Comparison of ENCODE assay signal across 5 cellular contexts in genomic region chr9:27464950-27465349, GRCh38. TPM values are rescaled to one million over a fixed set of nuclear protein-coding genes. Genes with fewer than 3 reads are reported as not detected.
"Had no signal": no experiment of that assay in that cellular context is flagged by ENCODE, and none has a peak within 500 bp of the region (broad histone marks: within the 10 kb centered on the region; RNA-seq: fewer than 3 reads in every experiment).

No MANE protein-coding gene starts in this region.

RNA-seq across cellular contexts. Expression of gene IFNK, which starts 59.1 kb away (rescaled TPM):
- total RNA-seq: GM23338, H1, H9, HT-29, IMR-90 had no signal
- polyA plus RNA-seq: GM23338, H1, IMR-90 had no signal
